ENCODE assay signal across 8 cellular contexts in the genomic region with DNA sequence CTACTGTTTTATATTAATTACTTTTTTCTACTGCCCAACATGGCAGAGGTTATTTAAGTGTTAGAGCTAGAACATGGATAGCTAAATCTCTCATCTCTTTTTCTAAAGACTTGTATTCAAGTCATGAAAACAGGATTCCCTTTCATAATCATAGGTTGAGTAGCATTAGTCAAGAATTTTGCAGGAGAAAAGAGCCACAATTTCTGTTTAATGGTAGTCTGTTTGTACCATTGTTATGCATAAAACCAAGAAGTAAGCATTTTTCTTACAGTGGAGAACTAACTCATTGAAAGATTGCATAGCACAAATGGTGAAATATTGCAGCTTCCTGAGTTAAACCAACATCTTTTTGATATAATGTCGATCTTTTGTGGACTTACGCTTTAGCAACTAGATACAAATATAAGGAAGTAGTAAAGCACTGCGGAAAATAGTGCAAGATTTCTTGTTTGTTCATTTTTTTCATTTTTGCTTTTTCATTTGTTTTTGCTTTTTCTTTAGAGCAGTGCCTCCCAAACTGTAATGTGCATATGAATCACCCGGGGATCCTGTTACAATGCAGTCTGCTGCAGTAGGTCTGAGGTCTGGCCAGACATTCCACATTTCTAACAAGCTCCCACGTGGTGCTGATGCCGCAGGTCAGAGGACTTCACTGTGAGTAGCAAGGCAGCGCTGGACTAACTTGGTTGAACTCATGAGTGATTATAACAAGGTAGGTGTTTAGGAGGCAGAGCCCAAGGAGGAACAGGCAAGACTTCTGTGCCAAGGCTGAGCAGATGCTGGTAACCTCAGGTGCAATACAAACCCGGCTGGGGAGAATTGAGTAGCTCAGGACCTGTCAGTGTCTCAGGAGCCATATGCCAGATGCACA. TPM values are rescaled to one million over a fixed set of nuclear protein-coding genes. Genes with fewer than 3 reads are reported as not detected.
DNase-seq lines count a peak whose midpoint lies in the region; ATAC-seq and TF ChIP-seq lines count a peak whose summit lies in the region.

No MANE protein-coding gene starts in this region.

- peaks cover 19% of the 10 kb centered on the region for H3K4me1 Mint-ChIP-seq in osteocyte (ENCODE audit: unreplicated experiment)

- no peak for TF ChIP-seq POLR2A in GM18505 (IDR thresholded peaks at IDR 0.05; ENCODE audit: borderline replicate concordance, extremely low read depth, insufficient read depth, insufficient read length)

- H3K4me3 ChIP-seq in epithelial cell of proximal tubule (ENCODE audit: low read depth, low read length): no peak overlapping the region

- peaks cover 24% of the 10 kb centered on the region for H3K27me3 Mint-ChIP-seq in osteocyte (ENCODE audit: unreplicated experiment)

- H3K9me3 Mint-ChIP-seq in osteocyte (ENCODE audit: unreplicated experiment): no peaks in the 10 kb centered on the region

- TF ChIP-seq CTCF in epithelial cell of proximal tubule (conservative IDR thresholded peaks at IDR 0.05; ENCODE audit: low read depth, low read length) (no peak), osteocyte (IDR thresholded peaks at IDR 0.05) (no peak)

- no peak overlapping the region for H3K4me3 Mint-ChIP-seq in osteocyte (ENCODE audit: unreplicated experiment)

- DNase-seq in GM04504 (ENCODE audit: low read depth) (peak; percentile 82), NCI-H69 (lab: John Stamatoyannopoulos, UW) (peak; percentile 93), epithelial cell of proximal tubule (ENCODE audit: low read depth) (peak; percentile 67), osteocyte (ENCODE audit: extremely low spot score, unreplicated experiment) (no peak), OCI-M1 (lab: John Stamatoyannopoulos, UW) (no peak)

- no peaks in the 10 kb centered on the region for H3K36me3 Mint-ChIP-seq in osteocyte (ENCODE audit: unreplicated experiment)

- peak overlapping the region; percentile 66 for H3K27ac Mint-ChIP-seq in osteocyte (ENCODE audit: unreplicated experiment)

- no peak for ATAC-seq in HG02870 (IDR thresholded peaks at IDR 0.05; ENCODE audit: unreplicated experiment)
- no peak for ATAC-seq in HG03108 (IDR thresholded peaks at IDR 0.05; ENCODE audit: unreplicated experiment)
- no peak for ATAC-seq in GM18505 (IDR thresholded peaks at IDR 0.05; ENCODE audit: unreplicated experiment)

RNA-seq across cellular contexts. Expression of a gene that starts 4.6 kb away (rescaled TPM):
- 76.5 and 84.0 TPM in 2 replicates for total RNA-seq in epithelial cell of proximal tubule
- total RNA-seq in osteocyte: 75.6 and 77.9 TPM in 2 replicates

Comparison
In these comparisons a context has a peak if more than half of its experiments do, and no peak if none do; other contexts are left out.
1. DNase-seq: peak in GM04504 (single experiment), NCI-H69 (single experiment) and epithelial cell of proximal tubule (single experiment); none in osteocyte (single experiment) and OCI-M1 (single experiment).